In genomic region chr7:121369462-121369861, GRCh38 we compare ENCODE assay signal across 9 cellular contexts. TPM values are rescaled to one million over a fixed set of nuclear protein-coding genes. Genes with fewer than 3 reads are reported as not detected.
DNase-seq lines count a peak whose midpoint lies in the region; ATAC-seq, FAIRE-seq and TF ChIP-seq lines count a peak whose summit lies in the region.
"Had no signal": no experiment of that assay in that cellular context is flagged by ENCODE, and none has a peak within 500 bp of the region (broad histone marks: within the 10 kb centered on the region; RNA-seq: fewer than 3 reads in every experiment).

No MANE protein-coding gene starts in this region.

- no peak overlapping the region for H3K4me3 ChIP-seq in right lobe of liver
- no peak overlapping the region for H3K4me3 ChIP-seq in esophagus muscularis mucosa

- ATAC-seq in HG02588 (IDR thresholded peaks at IDR 0.05; ENCODE audit: unreplicated experiment) (peak; percentile 51), SK-N-SH treated with all-trans-retinoic acid at 6 μM for 48 hours (peak; percentile 84), right lobe of liver (peak; percentile 44 to 87 (median 52))
- ATAC-seq: Panc1 had no signal

- FAIRE-seq in GM18507 (lab: Jason Lieb, UNC): peak; percentile 78

- TF ChIP-seq EP300 in esophagus muscularis mucosa (IDR thresholded peaks at IDR 0.05): no peak

- H3K27ac ChIP-seq in right lobe of liver (no peak overlapping the region), esophagus muscularis mucosa (replicated peaks in 1 of 4) (peak overlapping the region in 1 of 4 donors; percentile 4)

- WGBS in right lobe of liver (ENCODE audit: insufficient coverage, low coverage, low lambda C conversion rate, missing lambda C conversion rate): 18% methylated on average over 2 of the region's 2 CpGs
- 31% methylated on average over 2 of the region's 2 CpGs for WGBS in esophagus muscularis mucosa

- DNase-seq in GM18507 (ENCODE audit: extremely low spot score, insufficient read length, low read depth) (no peak), right lobe of liver (no peak), iPS-NIHi11 (ENCODE audit: low spot score) (no peak), NCI-H128 (lab: John Stamatoyannopoulos, UW; ENCODE audit: unreplicated experiment) (no peak), esophagus muscularis mucosa (ENCODE audit: extremely low spot score) (no peak), T-helper 9 cell (no peak)

- TF ChIP-seq CTCF in right lobe of liver (IDR thresholded peaks at IDR 0.05) (no peak), esophagus muscularis mucosa (IDR thresholded peaks at IDR 0.05) (no peak)

- H3K36me3 ChIP-seq in right lobe of liver (no peaks in the 10 kb centered on the region), esophagus muscularis mucosa (peaks cover 0 to 8% (median 3%) of the 10 kb centered on the region in 4 donors)

- intact Hi-C loops in right lobe of liver (cut with DNase I) (loop anchor here in 1 of 2 donors (10.0 kb wide), 1 partner anchor 175 kb away; no protein-coding TSS in a partner anchor), esophagus muscularis mucosa (cut with DNase I) (no loop called here)

- TF ChIP-seq POLR2A in right lobe of liver (IDR thresholded peaks at IDR 0.05): no peak
- TF ChIP-seq POLR2A in esophagus muscularis mucosa (IDR thresholded peaks at IDR 0.05; ENCODE audit: low read depth): no peak

- H3K27me3 ChIP-seq in right lobe of liver (no peaks in the 10 kb centered on the region), esophagus muscularis mucosa (no peaks in the 10 kb centered on the region)

- H3K4me1 ChIP-seq in right lobe of liver (peaks cover 0 to 4% (median 0%) of the 10 kb centered on the region in 4 donors), esophagus muscularis mucosa (peaks cover 13 to 22% (median 14%) of the 10 kb centered on the region in 4 donors)

- H3K9me3 ChIP-seq in right lobe of liver: no peaks in the 10 kb centered on the region
- H3K9me3 ChIP-seq in esophagus muscularis mucosa: no peaks in the 10 kb centered on the region

TF ChIP-seq in SK-N-SH treated with all-trans-retinoic acid at 6 μM for 48 hours, 23 proteins besides CTCF, POLR2A, EP300 and RAD21:
- no peak for TF ChIP-seq ZC3H10 (CRISPR knock-in tag; IDR thresholded peaks at IDR 0.05)
- TF ChIP-seq SNAI2 (CRISPR knock-in tag; IDR thresholded peaks at IDR 0.05): no peak
- TF ChIP-seq, protein P1, sequence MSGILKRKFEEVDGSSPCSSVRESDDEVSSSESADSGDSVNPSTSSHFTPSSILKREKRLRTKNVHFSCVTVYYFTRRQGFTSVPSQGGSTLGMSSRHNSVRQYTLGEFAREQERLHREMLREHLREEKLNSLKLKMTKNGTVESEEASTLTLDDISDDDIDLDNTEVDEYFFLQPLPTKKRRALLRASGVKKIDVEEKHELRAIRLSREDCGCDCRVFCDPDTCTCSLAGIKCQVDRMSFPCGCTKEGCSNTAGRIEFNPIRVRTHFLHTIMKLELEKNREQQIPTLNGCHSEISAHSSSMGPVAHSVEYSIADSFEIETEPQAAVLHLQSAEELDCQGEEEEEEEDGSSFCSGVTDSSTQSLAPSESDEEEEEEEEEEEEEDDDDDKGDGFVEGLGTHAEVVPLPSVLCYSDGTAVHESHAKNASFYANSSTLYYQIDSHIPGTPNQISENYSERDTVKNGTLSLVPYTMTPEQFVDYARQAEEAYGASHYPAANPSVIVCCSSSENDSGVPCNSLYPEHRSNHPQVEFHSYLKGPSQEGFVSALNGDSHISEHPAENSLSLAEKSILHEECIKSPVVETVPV (CRISPR knock-in tag; IDR thresholded peaks at IDR 0.05): no peak
- no peak for TF ChIP-seq RARB (CRISPR knock-in tag; IDR thresholded peaks at IDR 0.05)

RNA-seq across cellular contexts. Expression of gene FAM3C, which starts 26.6 kb away (rescaled TPM):
- 10 to 100 TPM; 13.6 to 41.3 (median 31.8) TPM for total RNA-seq in right lobe of liver
- 10 to 100 TPM; 26.6 to 41.9 (median 30.7) TPM for total RNA-seq in esophagus muscularis mucosa

RNA-seq across cellular contexts. Expression of gene WNT16, which starts 40.7 kb away (rescaled TPM):
- total RNA-seq in right lobe of liver (not detected), esophagus muscularis mucosa (under 1 TPM in 3 of 4 donors, not detected in 1; 0.23 to 0.91 (median 0.33) TPM)
